ENCODE assay signal across 22 cellular contexts in the genomic region with DNA sequence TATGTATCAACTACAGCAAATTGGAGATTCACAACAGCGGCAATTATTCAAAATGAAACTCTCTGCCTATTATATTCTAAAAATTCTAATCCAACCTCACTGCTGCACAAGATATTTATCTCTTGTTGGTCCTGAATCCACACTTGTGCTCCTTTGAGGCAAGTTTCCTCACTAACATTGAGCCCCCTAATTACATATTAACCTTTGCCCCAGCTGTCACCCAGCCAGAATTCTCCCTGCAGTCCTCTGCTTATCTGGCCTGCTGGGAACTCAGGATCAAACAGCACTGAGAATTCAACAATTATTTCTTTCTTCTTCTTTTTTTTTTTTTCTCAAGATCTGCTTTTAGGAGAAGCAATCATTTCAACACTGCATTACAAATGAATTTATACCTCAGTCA. TPM values are rescaled to one million over a fixed set of nuclear protein-coding genes. Genes with fewer than 3 reads are reported as not detected.
DNase-seq lines count a peak whose midpoint lies in the region; ATAC-seq and TF ChIP-seq lines count a peak whose summit lies in the region.
"Had no signal": no experiment of that assay in that cellular context is flagged by ENCODE, and none has a peak within 500 bp of the region (broad histone marks: within the 10 kb centered on the region; RNA-seq: fewer than 3 reads in every experiment).

No MANE protein-coding gene starts in this region.

- CTCF ChIA-PET in CD8-positive, alpha-beta memory T cell (lab: Charles Lee), result no interaction called here

- H3K27ac ChIP-seq in CD8-positive, alpha-beta memory T cell (ENCODE audit: low read depth, low read length), result no peak overlapping the region
- peak overlapping the region; percentile 98; the same call in 1 of the 2 replicates for H3K27ac ChIP-seq in MM.1S (ENCODE audit: low read length)
- H3K27ac ChIP-seq in trophoblast cell (ENCODE audit: low read depth, low read length), result no peak overlapping the region
- no peak overlapping the region for H3K27ac ChIP-seq in mesendoderm (ENCODE audit: low read depth, low read length)
- H3K27ac ChIP-seq: epithelial cell of prostate, VCaP had no signal

- H3K9ac ChIP-seq in MM.1S (ENCODE audit: low read length) (peak overlapping the region; percentile 74; the same call in 1 of the 2 replicates), trophoblast cell (ENCODE audit: low read length) (no peak overlapping the region), mesendoderm (ENCODE audit: low read length) (no peak overlapping the region)

- H2BK120ac ChIP-seq in trophoblast cell (ENCODE audit: insufficient read depth, low read length, poor library complexity), result no peak overlapping the region
- no peak overlapping the region for H2BK120ac ChIP-seq in mesendoderm (ENCODE audit: low read depth, low read length)

- WGBS in trophoblast cell (ENCODE audit: extremely low coverage, insufficient coverage, insufficient read length), result no CpG with 5 or more reads among the region's 1 CpG
- WGBS in mesendoderm (ENCODE audit: extremely low coverage, insufficient coverage, low lambda C conversion rate), result no CpG with 5 or more reads among the region's 1 CpG

- H2AFZ ChIP-seq in MM.1S (ENCODE audit: low read length) (peak overlapping the region; percentile 58; the same call in 1 of the 2 replicates), trophoblast cell (ENCODE audit: insufficient read depth, low read length, poor library complexity) (no peak overlapping the region)

- no peak for ATAC-seq in effector memory CD8-positive, alpha-beta T cell (replicated peaks)
- no peak for ATAC-seq in GM19351 (IDR thresholded peaks at IDR 0.05; ENCODE audit: unreplicated experiment)
- ATAC-seq: naive thymus-derived CD4-positive, alpha-beta T cell had no signal

- H3K36me3 ChIP-seq in CD8-positive, alpha-beta memory T cell (ENCODE audit: insufficient read depth, low read length), result no peaks in the 10 kb centered on the region
- H3K36me3 ChIP-seq in MM.1S (replicated peaks; ENCODE audit: insufficient read depth, low read length) (no peaks in the 10 kb centered on the region), trophoblast cell (ENCODE audit: control insufficient read depth in 1 of 2, insufficient read depth in 2 of 2, low read length in 2 of 2) (no peaks in the 10 kb centered on the region), mesendoderm (ENCODE audit: control insufficient read depth, insufficient read depth, low read length) (no peaks in the 10 kb centered on the region)
- H3K36me3 ChIP-seq: tibial artery had no signal

- DNase-seq in CD8-positive, alpha-beta memory T cell, result no peak
- DNase-seq in MM.1S (no peak), trophoblast cell (no peak), superior temporal gyrus (ENCODE audit: extremely low spot score) (no peak), mesendoderm (no peak)
- DNase-seq in effector memory CD8-positive, alpha-beta T cell, result no peak
- no peak for DNase-seq in activated naive CD4-positive, alpha-beta T cell treated with anti-CD3 and anti-CD28 coated beads, Interleukin-2, amount 50 U/mL, for 16 hours
- DNase-seq: activated CD4-positive, alpha-beta T cell treated with anti-CD3 and anti-CD28 coated beads, Interleukin-2, amount 50 U/mL, for 1 hour; activated CD8-positive, alpha-beta memory T cell treated with anti-CD3 and anti-CD28 coated beads, Interleukin-2, amount 50 U/mL, for 48 hours; HCEC 1CT; kidney glomerular epithelial cell; naive thymus-derived CD4-positive, alpha-beta T cell; stimulated activated naive CD8-positive, alpha-beta T cell treated with anti-CD3 and anti-CD28 coated beads, Interleukin-15, Interleukin-2, amounts not matched to agents 100 U/mL and 50 U/mL, for 24 hours; tibial artery had no signal

- H3K27ac Mint-ChIP-seq in CD8-positive, alpha-beta memory T cell, result peak overlapping the region in 3 of 8 donors; percentile 23 to 36 (median 29)
- H3K27ac Mint-ChIP-seq in effector memory CD8-positive, alpha-beta T cell, result peak overlapping the region; percentile 75 to 91
- H3K27ac Mint-ChIP-seq: activated naive CD8-positive, alpha-beta T cell; activated T-helper 2 cell treated with anti-CD3 and anti-CD28 coated beads, Interferon-gamma antibody, Interleukin-2, Interleukin-4, amounts not matched to agents 10 μg/mL and 5 μg/mL and 100 μg/mL, durations not matched to agents 14 hours and 24 hours and 36 hours; naive thymus-derived CD4-positive, alpha-beta T cell; T-helper 2 cell treated with Interferon-gamma antibody and Interleukin-4, amounts not matched to agents 5 μg/mL and 100 μg/mL, for 36 hours had no signal

- peaks cover 0 to 23% (median 1%) of the 10 kb centered on the region in 3 donors for H3K36me3 Mint-ChIP-seq in CD8-positive, alpha-beta memory T cell
- no peaks in the 10 kb centered on the region for H3K36me3 Mint-ChIP-seq in effector memory CD8-positive, alpha-beta T cell (ENCODE audit: insufficient read depth)
- H3K36me3 Mint-ChIP-seq: CD14-positive monocyte, IgD-negative memory B cell had no signal

- H3K9me3 Mint-ChIP-seq in CD8-positive, alpha-beta memory T cell, result peaks cover 12 to 28% (median 19%) of the 10 kb centered on the region in 5 donors
- H3K9me3 Mint-ChIP-seq in effector memory CD8-positive, alpha-beta T cell, result peaks cover 0 to 8% of the 10 kb centered on the region in 2 donors

- H3K27me3 Mint-ChIP-seq in CD8-positive, alpha-beta memory T cell, result peaks cover 0 to 1% of the 10 kb centered on the region in 2 donors
- no peaks in the 10 kb centered on the region for H3K27me3 Mint-ChIP-seq in effector memory CD8-positive, alpha-beta T cell
- H3K27me3 Mint-ChIP-seq: activated naive CD8-positive, alpha-beta T cell had no signal

- no peak overlapping the region for H2BK12ac ChIP-seq in trophoblast cell (ENCODE audit: low read length)

- no peaks in the 10 kb centered on the region for H3K4me1 ChIP-seq in CD8-positive, alpha-beta memory T cell (ENCODE audit: insufficient read depth, low read length)
- H3K4me1 ChIP-seq in MM.1S (ENCODE audit: low read length) (0 out of 2 replicates have a peak, but pooled peaks cover 13% of the 10 kb centered on the region), trophoblast cell (ENCODE audit: control insufficient read depth in 1 of 2, insufficient read depth in 2 of 2, low read length in 2 of 2) (peaks cover 0 to 8% of the 10 kb centered on the region in 2 experiments), mesendoderm (ENCODE audit: control insufficient read depth, low read depth, low read length) (no peaks in the 10 kb centered on the region)

- H4K12ac ChIP-seq in trophoblast cell (ENCODE audit: low read depth, low read length), result no peak overlapping the region

- H4K20me1 ChIP-seq in MM.1S (ENCODE audit: insufficient read depth, low read length), result no peaks in the 10 kb centered on the region

- peaks cover 15% of the 10 kb centered on the region for H3F3A ChIP-seq in MM.1S (ENCODE audit: insufficient read depth, low read length)

- TF ChIP-seq CTCF in MM.1S (IDR thresholded peaks at IDR 0.05; ENCODE audit: low read length), result no peak

- H4K5ac ChIP-seq in mesendoderm (ENCODE audit: low read length), result no peak overlapping the region

- H3K9me2 ChIP-seq in MM.1S (replicated peaks; ENCODE audit: insufficient read depth, low read length), result no peaks in the 10 kb centered on the region

- peak overlapping the region in 5 of 7 donors; percentile 37 to 79 (median 75) for H3K4me3 Mint-ChIP-seq in CD8-positive, alpha-beta memory T cell
- peak overlapping the region; percentile 69 to 83 for H3K4me3 Mint-ChIP-seq in effector memory CD8-positive, alpha-beta T cell
- H3K4me3 Mint-ChIP-seq: activated naive CD8-positive, alpha-beta T cell; CD14-positive monocyte; IgD-negative memory B cell; naive thymus-derived CD4-positive, alpha-beta T cell; T-helper 2 cell treated with Interferon-gamma antibody and Interleukin-4, amounts not matched to agents 5 μg/mL and 100 μg/mL, for 36 hours had no signal

- H3K23ac ChIP-seq in trophoblast cell (ENCODE audit: low read length) (no peak overlapping the region), mesendoderm (ENCODE audit: low read length) (no peak overlapping the region)

- H2AK5ac ChIP-seq in trophoblast cell (ENCODE audit: low read length), result no peak overlapping the region
- no peak overlapping the region for H2AK5ac ChIP-seq in mesendoderm (ENCODE audit: low read length)

- peak overlapping the region; percentile 21 for H4K91ac ChIP-seq in trophoblast cell (ENCODE audit: low read depth, low read length)

- H2BK5ac ChIP-seq in trophoblast cell (ENCODE audit: low read depth, low read length, poor library complexity) (no peak overlapping the region), mesendoderm (ENCODE audit: low read length) (no peak overlapping the region)

- POLR2A ChIA-PET in CD8-positive, alpha-beta memory T cell (lab: Charles Lee), result no interaction called here

- H3K27me3 ChIP-seq in CD8-positive, alpha-beta memory T cell (ENCODE audit: insufficient read depth, low read length, poor library complexity, severe bottlenecking), result no peaks in the 10 kb centered on the region
- H3K27me3 ChIP-seq in MM.1S (replicated peaks; ENCODE audit: insufficient read depth, low read length), result no peaks in the 10 kb centered on the region
- H3K27me3 ChIP-seq in trophoblast cell (ENCODE audit: insufficient read depth, low read length), result no peaks in the 10 kb centered on the region
- no peaks in the 10 kb centered on the region for H3K27me3 ChIP-seq in mesendoderm (ENCODE audit: insufficient read depth, low read length, poor library complexity)
- H3K27me3 ChIP-seq: tibial artery had no signal

- peaks cover 5% of the 10 kb centered on the region for H3K9me3 ChIP-seq in CD8-positive, alpha-beta memory T cell (ENCODE audit: low read length)
- H3K9me3 ChIP-seq in MM.1S (replicated peaks; ENCODE audit: insufficient read depth, low read length) (no peaks in the 10 kb centered on the region), trophoblast cell (ENCODE audit: insufficient read depth, low read depth, low read length) (peaks cover 9% of the 10 kb centered on the region)

- no peaks in the 10 kb centered on the region for H3K79me2 ChIP-seq in MM.1S (ENCODE audit: low read length)
- no peaks in the 10 kb centered on the region for H3K79me2 ChIP-seq in trophoblast cell (ENCODE audit: control insufficient read depth, insufficient read depth, low read length, poor library complexity)
- no peaks in the 10 kb centered on the region for H3K79me2 ChIP-seq in mesendoderm (ENCODE audit: control insufficient read depth, insufficient read depth, low read length)

- H3K4ac ChIP-seq in trophoblast cell (ENCODE audit: low read depth, low read length), result no peak overlapping the region
- no peak overlapping the region for H3K4ac ChIP-seq in mesendoderm (ENCODE audit: low read depth, low read length)

- H3K79me1 ChIP-seq in trophoblast cell (ENCODE audit: low read length) (no peaks in the 10 kb centered on the region), mesendoderm (ENCODE audit: low read length) (no peaks in the 10 kb centered on the region)

- H3K56ac ChIP-seq in mesendoderm (ENCODE audit: low read length), result no peak overlapping the region

- H3K4me1 Mint-ChIP-seq in CD8-positive, alpha-beta memory T cell, result peaks cover 4 to 14% (median 11%) of the 10 kb centered on the region in 3 donors
- peaks cover 9 to 14% of the 10 kb centered on the region in 2 donors for H3K4me1 Mint-ChIP-seq in effector memory CD8-positive, alpha-beta T cell (ENCODE audit: low read depth in 2 of 2)
- H3K4me1 Mint-ChIP-seq: CD14-positive monocyte; IgD-negative memory B cell; naive thymus-derived CD4-positive, alpha-beta T cell had no signal

- H4K8ac ChIP-seq in trophoblast cell (ENCODE audit: low read depth, low read length) (no peak overlapping the region), mesendoderm (ENCODE audit: low read depth, low read length) (no peak overlapping the region)

- H3K18ac ChIP-seq in trophoblast cell (ENCODE audit: low read length), result no peak overlapping the region
- no peak overlapping the region for H3K18ac ChIP-seq in mesendoderm (ENCODE audit: low read length)

- no peak overlapping the region for H3K14ac ChIP-seq in trophoblast cell (ENCODE audit: low read length)

- H2BK15ac ChIP-seq in mesendoderm (replicated peaks; ENCODE audit: low read depth), result no peak overlapping the region

- H3K4me3 ChIP-seq in CD8-positive, alpha-beta memory T cell (ENCODE audit: low read length), result no peak overlapping the region
- 0 out of 2 replicates have a peak overlapping the region, but pooled peaks have one; percentile 65 for H3K4me3 ChIP-seq in MM.1S (ENCODE audit: low read length)
- no peak overlapping the region for H3K4me3 ChIP-seq in trophoblast cell (ENCODE audit: low read depth, low read length)
- H3K4me3 ChIP-seq in mesendoderm (ENCODE audit: low read length), result no peak overlapping the region

- H3K4me2 ChIP-seq in MM.1S (ENCODE audit: low read depth, low read length) (peak overlapping the region; percentile 89; the same call in 1 of the 2 replicates), trophoblast cell (ENCODE audit: low read length) (no peak overlapping the region), mesendoderm (ENCODE audit: low read length) (no peak overlapping the region)

RNA-seq across cellular contexts. Expression of gene PLAC9, which starts 21.5 kb away (rescaled TPM):
- total RNA-seq in CD8-positive, alpha-beta memory T cell, result not detected
- polyA plus RNA-seq in CD8-positive, alpha-beta memory T cell, result not detected
- 12.4 and 12.5 TPM in 2 replicates for polyA plus RNA-seq in trophoblast cell (2013)
- 18.5 TPM for polyA plus RNA-seq in mesendoderm (2013, experiment 1 of 2)
- 19.5 TPM for polyA plus RNA-seq in mesendoderm (2013, experiment 2 of 2)
- total RNA-seq: activated T-helper 2 cell treated with anti-CD3 and anti-CD28 coated beads, Interferon-gamma antibody, Interleukin-2, Interleukin-4, amounts not matched to agents 10 μg/mL and 5 μg/mL and 100 μg/mL, durations not matched to agents 14 hours and 24 hours and 36 hours; naive thymus-derived CD4-positive, alpha-beta T cell had no signal
- polyA plus RNA-seq: CD14-positive monocyte; IgD-negative memory B cell; naive thymus-derived CD4-positive, alpha-beta T cell had no signal

RNA-seq across cellular contexts. Expression of gene TMEM254, which starts 32.5 kb away (rescaled TPM):
- total RNA-seq in CD8-positive, alpha-beta memory T cell, result 10 to 100 TPM; 10.1 to 11.8 TPM
- 30.8 TPM for polyA plus RNA-seq in CD8-positive, alpha-beta memory T cell
- 19.2 and 20.4 TPM in 2 replicates for polyA plus RNA-seq in trophoblast cell (2013)
- 19.6 TPM for polyA plus RNA-seq in mesendoderm (2013, experiment 1 of 2)
- 20.5 TPM for polyA plus RNA-seq in mesendoderm (2013, experiment 2 of 2)
